ENCODE assay signal across 18 cellular contexts in the genomic region with DNA sequence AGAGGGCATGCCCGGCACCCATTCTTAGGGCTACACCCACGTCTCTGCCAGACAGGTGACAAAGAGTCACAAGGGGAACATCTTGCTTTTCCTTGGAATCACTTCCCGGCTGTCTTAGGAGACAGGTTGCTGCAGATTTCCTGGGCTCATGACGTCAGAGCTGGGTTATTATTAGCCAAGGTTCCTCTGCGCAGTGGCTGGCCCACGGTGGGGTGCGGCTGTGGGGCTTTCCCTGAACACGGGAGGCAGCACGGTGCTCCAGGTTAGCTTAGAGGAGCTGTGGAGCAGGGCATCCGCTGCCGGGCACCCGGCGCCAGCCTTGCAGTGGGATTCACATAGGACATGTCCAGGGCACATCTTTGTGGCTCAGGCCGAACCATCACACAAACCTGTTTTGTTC.
DNase-seq lines count a peak whose midpoint lies in the region; TF ChIP-seq lines count a peak whose summit lies in the region.
"Had no signal": no experiment of that assay in that cellular context is flagged by ENCODE, and none has a peak within 500 bp of the region (broad histone marks: within the 10 kb centered on the region; RNA-seq: fewer than 3 reads in every experiment).

No MANE protein-coding gene starts in this region.

- H3K4me3 ChIP-seq in A673 (ENCODE audit: low read depth, low read length, poor library complexity, severe bottlenecking) (no peak overlapping the region), WERI-Rb-1 (ENCODE audit: low read depth, low read length) (no peak overlapping the region), Peyer's patch (no peak overlapping the region)
- H3K4me3 ChIP-seq: A549, MG63, PC-9 had no signal

- H3K27ac ChIP-seq in RWPE1 (peak overlapping the region; percentile 56), A673 (ENCODE audit: low read depth, low read length, poor library complexity, severe bottlenecking) (no peak overlapping the region), WERI-Rb-1 (no peak overlapping the region), Peyer's patch (peak overlapping the region in 1 of 4 donors; percentile 11)
- H3K27ac ChIP-seq: PC-9 had no signal

- BruUV-seq in A673 (replicated peaks; lab: Mats Ljungman, UMichigan), result no TSS peak

- no peak for TF ChIP-seq CTCF in RWPE1 (conservative IDR thresholded peaks at IDR 0.05; ENCODE audit: low read depth)
- TF ChIP-seq CTCF in A673 (conservative IDR thresholded peaks at IDR 0.05; ENCODE audit: low read depth, low read length), result no peak
- no peak for TF ChIP-seq CTCF in WERI-Rb-1 (IDR thresholded peaks at IDR 0.05; ENCODE audit: low read depth, low read length)
- TF ChIP-seq CTCF in Peyer's patch (IDR thresholded peaks at IDR 0.05), result no peak

- H3K36me3 ChIP-seq in A673 (ENCODE audit: insufficient read depth, low read length, poor library complexity, severe bottlenecking), result no peaks in the 10 kb centered on the region
- no peaks in the 10 kb centered on the region for H3K36me3 ChIP-seq in WERI-Rb-1
- peaks cover 0 to 80% (median 0%) of the 10 kb centered on the region in 3 donors for H3K36me3 ChIP-seq in Peyer's patch

- CTCF ChIA-PET in RWPE1 (lab: Yijun Ruan, JAX), result no interaction called here
- CTCF ChIA-PET in A673 (lab: Charles Lee), result interaction anchor here (0.5 kb wide), 1 partner anchor 58 kb away, joined by 3 read pairs; no protein-coding TSS in a partner anchor

- no peak for DNase-seq in RWPE1 (ENCODE audit: low spot score)
- peak; percentile 63 for DNase-seq in cerebellum (ENCODE audit: low spot score)
- DNase-seq in head of caudate nucleus, result peak; percentile 49 to 92 (median 76)
- DNase-seq in putamen (ENCODE audit: low spot score), result peak; percentile 78
- DNase-seq in islet precursor cell, result no peak
- DNase-seq in A673 (ENCODE audit: low spot score), result no peak
- no peak for DNase-seq in WERI-Rb-1
- no peak for DNase-seq in Peyer's patch
- DNase-seq: C1 segment of cervical spinal cord, DMS 273 treated with DMSO at 0.1 percent for 48 hours, HFFc6, Karpas-422, MG63, NCI-H1092 treated with DMSO at 0.1 percent for 48 hours, NCI-H510A treated with DMSO at 0.1 percent for 48 hours, NCI-H82, PC-9 had no signal

- H3K9me3 ChIP-seq in A673 (ENCODE audit: low read depth, low read length, poor library complexity, severe bottlenecking) (no peaks in the 10 kb centered on the region), WERI-Rb-1 (ENCODE audit: severe bottlenecking) (no peaks in the 10 kb centered on the region), Peyer's patch (no peaks in the 10 kb centered on the region)
- H3K9me3 ChIP-seq: A549, MG63 had no signal

- intact Hi-C loops in head of caudate nucleus (cut with DNase I), result no loop called here
- intact Hi-C loops in A673 (cut with micrococcal nuclease; ENCODE audit: unreplicated experiment), result no loop called here

- TF ChIP-seq POLR2A in Peyer's patch (IDR thresholded peaks at IDR 0.05), result no peak

- H3K27me3 ChIP-seq in A673 (replicated peaks; ENCODE audit: insufficient read depth, low read depth, low read length, poor library complexity), result no peaks in the 10 kb centered on the region
- no peaks in the 10 kb centered on the region for H3K27me3 ChIP-seq in WERI-Rb-1 (ENCODE audit: insufficient read depth, low read depth, severe bottlenecking)
- no peaks in the 10 kb centered on the region for H3K27me3 ChIP-seq in Peyer's patch
- H3K27me3 ChIP-seq: MG63 had no signal

- H3K4me1 ChIP-seq in A673 (ENCODE audit: insufficient read depth, low read length, poor library complexity, severe bottlenecking) (no peaks in the 10 kb centered on the region), Peyer's patch (peaks cover 0 to 4% (median 0%) of the 10 kb centered on the region in 4 donors)
- H3K4me1 ChIP-seq: A549 had no signal

- POLR2A ChIA-PET in RWPE1 (lab: Yijun Ruan, JAX; ENCODE audit: low non-redundant PET) (no interaction called here), A673 (lab: Charles Lee; ENCODE audit: low non-redundant PET) (interaction anchor here (0.5 kb wide), 1 partner anchor 444 kb away, joined by 3 read pairs; no protein-coding TSS in a partner anchor)

Comparison
In these comparisons a context has a peak if more than half of its experiments do, and no peak if none do; other contexts are left out.
1. DNase-seq: peak in cerebellum (single experiment), head of caudate nucleus (42 of 42) and putamen (single experiment); none in RWPE1 (single experiment), islet precursor cell (single experiment), A673 (single experiment), WERI-Rb-1 (single experiment) and Peyer's patch (0 of 3).